In the genomic region with DNA sequence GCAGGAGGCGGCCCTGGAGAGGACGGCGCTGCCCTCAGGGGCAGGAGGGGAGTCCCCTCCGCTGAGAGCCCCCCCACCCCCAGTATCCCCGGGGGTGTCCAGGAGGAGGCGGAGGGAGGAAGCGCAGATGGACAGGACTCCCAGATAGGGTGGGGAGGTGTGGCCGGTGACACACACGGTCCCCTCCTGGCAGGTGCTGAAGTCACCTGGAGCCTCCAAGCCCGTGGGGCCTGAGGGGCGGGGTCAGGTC, we compare ENCODE assay signal across 8 cellular contexts. TPM values are rescaled to one million over a fixed set of nuclear protein-coding genes. Genes with fewer than 3 reads are reported as not detected.
DNase-seq lines count a peak whose midpoint lies in the region; ATAC-seq, FAIRE-seq and TF ChIP-seq lines count a peak whose summit lies in the region.

No MANE protein-coding gene starts in this region.

- H3K4me2 ChIP-seq in keratinocyte (ENCODE audit: control insufficient read depth, extremely low read depth, insufficient read depth, low read depth, low read length): peak overlapping the region; percentile 58

- H3K9me3 ChIP-seq in keratinocyte (ENCODE audit: control insufficient read depth, low read depth, low read length) (no peaks in the 10 kb centered on the region), thymus (ENCODE audit: control insufficient read depth) (no peaks in the 10 kb centered on the region)

- H3K79me2 ChIP-seq in keratinocyte (ENCODE audit: control insufficient read depth, insufficient read depth, low read length): no peaks in the 10 kb centered on the region

- no peaks in the 10 kb centered on the region for H3K9me1 ChIP-seq in keratinocyte (ENCODE audit: control insufficient read depth, extremely low read depth, insufficient read depth, low read length)

- peaks cover 18% of the 10 kb centered on the region for H3K4me1 Mint-ChIP-seq in activated CD4-positive, alpha-beta T cell treated with anti-CD3 and anti-CD28 coated beads, Interleukin-2, amount 10 ng/mL, durations not matched to agents 7 days and 5 days
- H3K4me1 Mint-ChIP-seq in activated naive CD8-positive, alpha-beta T cell treated with anti-CD3 and anti-CD28 coated beads, Interleukin-2, amount 50 U/mL, for 24 hours: peaks cover 20% of the 10 kb centered on the region

- 38% methylated on average over 11 of the region's 11 CpGs for WGBS in thymus

- H3K9ac ChIP-seq in keratinocyte (ENCODE audit: control insufficient read depth, extremely low read depth, insufficient read depth, low read length): no peak overlapping the region

- peak overlapping the region; percentile 81 for H3K4me3 Mint-ChIP-seq in activated CD4-positive, alpha-beta T cell treated with anti-CD3 and anti-CD28 coated beads, Interleukin-2, amount 10 ng/mL, durations not matched to agents 7 days and 5 days
- H3K4me3 Mint-ChIP-seq in activated naive CD8-positive, alpha-beta T cell treated with anti-CD3 and anti-CD28 coated beads, Interleukin-2, amount 50 U/mL, for 24 hours: peak overlapping the region; percentile 71

- no peaks in the 10 kb centered on the region for H4K20me1 ChIP-seq in keratinocyte (ENCODE audit: control insufficient read depth, extremely low read depth, insufficient read depth, low read length)

- FAIRE-seq in keratinocyte (lab: Jason Lieb, UNC): no peak

- CTCF ChIA-PET in activated CD4-positive, alpha-beta T cell treated with anti-CD3 and anti-CD28 coated beads, Interleukin-2, amount 10 ng/mL, durations not matched to agents 7 days and 5 days (lab: Charles Lee): interaction anchor here (4.2 kb wide), 1 partner anchor 10 kb away, joined by 16 read pairs; no protein-coding TSS in a partner anchor

- no peak for ATAC-seq in activated naive CD8-positive, alpha-beta T cell treated with anti-CD3 and anti-CD28 coated beads, Interleukin-2, amount 50 U/mL, for 24 hours

- dilution Hi-C loops in keratinocyte (cut with MboI; ENCODE audit: extremely low pct_ligation_motif_present, low sequenced_read_pairs): no loop called here

- POLR2A ChIA-PET in activated CD4-positive, alpha-beta T cell treated with anti-CD3 and anti-CD28 coated beads, Interleukin-2, amount 10 ng/mL, durations not matched to agents 7 days and 5 days (lab: Charles Lee): no interaction called here

- H3K27ac ChIP-seq in keratinocyte (ENCODE audit: control insufficient read depth, insufficient read depth, low read length): no peak overlapping the region
- H3K27ac ChIP-seq in thymus (ENCODE audit: low read depth): peak overlapping the region; percentile 53

- H3K4me1 ChIP-seq in keratinocyte (ENCODE audit: control insufficient read depth, extremely low read depth, insufficient read depth, low read length) (peaks cover 12% of the 10 kb centered on the region), thymus (ENCODE audit: control insufficient read depth, insufficient read depth, low read length) (peaks cover 21% of the 10 kb centered on the region)

- H3K36me3 ChIP-seq in keratinocyte (ENCODE audit: control insufficient read depth in 2 of 2, extremely low read depth in 1 of 2, insufficient read depth in 2 of 2, low read length in 2 of 2) (no peaks in the 10 kb centered on the region), thymus (ENCODE audit: control insufficient read depth, insufficient read depth) (peaks cover 14% of the 10 kb centered on the region)

- peak overlapping the region in 2 of 3 experiments; percentile 19 to 53 for H3K4me3 ChIP-seq in keratinocyte (ENCODE audit: control insufficient read depth in 2 of 3, extremely low read depth in 1 of 3, insufficient read depth in 2 of 3, low read depth in 1 of 3, low read length in 3 of 3)
- H3K4me3 ChIP-seq in thymus (ENCODE audit: low read length): peak overlapping the region; percentile 98

- H3K9me3 Mint-ChIP-seq in activated CD4-positive, alpha-beta T cell treated with anti-CD3 and anti-CD28 coated beads, Interleukin-2, amount 10 ng/mL, durations not matched to agents 7 days and 5 days: no peaks in the 10 kb centered on the region
- H3K9me3 Mint-ChIP-seq in activated naive CD8-positive, alpha-beta T cell treated with anti-CD3 and anti-CD28 coated beads, Interleukin-2, amount 50 U/mL, for 24 hours: no peaks in the 10 kb centered on the region

- peaks cover 5% of the 10 kb centered on the region for H3K27me3 Mint-ChIP-seq in activated CD4-positive, alpha-beta T cell treated with anti-CD3 and anti-CD28 coated beads, Interleukin-2, amount 10 ng/mL, durations not matched to agents 7 days and 5 days
- H3K27me3 Mint-ChIP-seq in activated naive CD8-positive, alpha-beta T cell treated with anti-CD3 and anti-CD28 coated beads, Interleukin-2, amount 50 U/mL, for 24 hours: peaks cover 3% of the 10 kb centered on the region

- no peak for TF ChIP-seq CTCF in keratinocyte (optimal IDR thresholded peaks at IDR 0.05 in 1 of 3, IDR thresholded peaks at IDR 0.05 in 1 of 3, conservative IDR thresholded peaks at IDR 0.05 in 1 of 3; ENCODE audit: extremely low read depth in 1 of 3, insufficient read depth in 2 of 3, low read length in 3 of 3)

- H3K36me3 Mint-ChIP-seq in activated CD4-positive, alpha-beta T cell treated with anti-CD3 and anti-CD28 coated beads, Interleukin-2, amount 10 ng/mL, durations not matched to agents 7 days and 5 days (ENCODE audit: low read depth): no peaks in the 10 kb centered on the region
- no peaks in the 10 kb centered on the region for H3K36me3 Mint-ChIP-seq in activated naive CD8-positive, alpha-beta T cell treated with anti-CD3 and anti-CD28 coated beads, Interleukin-2, amount 50 U/mL, for 24 hours (ENCODE audit: low read depth)

- H3K27me3 ChIP-seq in keratinocyte (ENCODE audit: control insufficient read depth, extremely low read depth, insufficient read depth, low read length) (no peaks in the 10 kb centered on the region), thymus (ENCODE audit: control insufficient read depth, insufficient read depth) (no peaks in the 10 kb centered on the region)

- no peak overlapping the region for H2AFZ ChIP-seq in keratinocyte (ENCODE audit: control insufficient read depth, low read length)

- H3K27ac Mint-ChIP-seq in activated CD4-positive, alpha-beta T cell treated with anti-CD3 and anti-CD28 coated beads, Interleukin-2, amount 10 ng/mL, durations not matched to agents 7 days and 5 days: peak overlapping the region; percentile 68
- no peak overlapping the region for H3K27ac Mint-ChIP-seq in activated naive CD8-positive, alpha-beta T cell treated with anti-CD3 and anti-CD28 coated beads, Interleukin-2, amount 50 U/mL, for 24 hours

- no peak for DNase-seq in activated CD4-positive, alpha-beta T cell treated with anti-CD3 and anti-CD28 coated beads, Interleukin-2, amount 10 ng/mL, durations not matched to agents 7 days and 5 days
- no peak for DNase-seq in activated CD4-positive, alpha-beta T cell treated with anti-CD3 and anti-CD28 coated beads, Interleukin-2, amount 50 U/mL, for 48 hours
- DNase-seq in activated naive CD8-positive, alpha-beta T cell treated with anti-CD3 and anti-CD28 coated beads, Interleukin-2, amount 50 U/mL, for 24 hours: no peak
- no peak for DNase-seq in keratinocyte (ENCODE audit: low read depth, low spot score)
- no peak for DNase-seq in T1000 (lab: John Stamatoyannopoulos, UW)
- no peak for DNase-seq in HuH-7 (ENCODE audit: low spot score)
- DNase-seq in CD1c-positive myeloid dendritic cell (ENCODE audit: extremely low spot score): no peak

RNA-seq across cellular contexts. Expression of a gene that starts 1.4 kb away (rescaled TPM):
- 10 to 100 TPM; 49.4 to 54.4 TPM for total RNA-seq in activated CD4-positive, alpha-beta T cell treated with anti-CD3 and anti-CD28 coated beads, Interleukin-2, amount 10 ng/mL, durations not matched to agents 7 days and 5 days
- polyA plus RNA-seq in keratinocyte (9.2 to 12.0 TPM (median 10.5 TPM) in 3 replicates), thymus (77.9 TPM)
- polyA plus RNA-seq in keratinocyte (2011; ENCODE audit: low read depth): 0.35 TPM
- polyA plus RNA-seq in keratinocyte (2011; cell fraction: cytosol; rRNA removed): 5.8 and 11.3 TPM in 2 replicates
- polyA plus RNA-seq in keratinocyte (2011; cell fraction: nucleus; rRNA removed): 7.9 and 12.0 TPM in 2 replicates
- polyA plus RNA-seq in keratinocyte (2012; ENCODE audit: low replicate concordance): 0.55 and 14.8 TPM in 2 replicates
- polyA minus RNA-seq in keratinocyte: 2.8 to 26.3 TPM (median 5.7 TPM) in 3 replicates
- polyA minus RNA-seq in keratinocyte (2011; cell fraction: cytosol; rRNA and poly(A)+ RNA removed): 13.0 TPM
- 2.6 and 3.1 TPM in 2 replicates for polyA minus RNA-seq in keratinocyte (2011; cell fraction: nucleus; rRNA and poly(A)+ RNA removed)

RNA-seq across cellular contexts. Expression of a gene that starts 6.2 kb away (rescaled TPM):
- 10 to 100 TPM; 53.3 to 58.9 TPM for total RNA-seq in activated CD4-positive, alpha-beta T cell treated with anti-CD3 and anti-CD28 coated beads, Interleukin-2, amount 10 ng/mL, durations not matched to agents 7 days and 5 days
- 7.7 to 12.4 TPM (median 11.2 TPM) in 3 replicates for polyA plus RNA-seq in keratinocyte
- 7.8 TPM for polyA plus RNA-seq in keratinocyte (2011; ENCODE audit: low read depth)
- polyA plus RNA-seq in keratinocyte (2011; cell fraction: cytosol; rRNA removed): 4.5 and 4.8 TPM in 2 replicates
- polyA plus RNA-seq in keratinocyte (2011; cell fraction: nucleus; rRNA removed): 31.9 and 39.3 TPM in 2 replicates
- 3.2 and 9.4 TPM in 2 replicates for polyA plus RNA-seq in keratinocyte (2012; ENCODE audit: low replicate concordance)
- polyA minus RNA-seq in keratinocyte: 22.4 to 33.4 TPM (median 26.1 TPM) in 3 replicates
- 11.3 TPM for polyA minus RNA-seq in keratinocyte (2011; cell fraction: cytosol; rRNA and poly(A)+ RNA removed)
- polyA minus RNA-seq in keratinocyte (2011; cell fraction: nucleus; rRNA and poly(A)+ RNA removed): 13.1 and 25.1 TPM in 2 replicates
- 18.8 TPM for polyA plus RNA-seq in thymus

RNA-seq across cellular contexts. Expression of a gene that starts 25.0 kb away (rescaled TPM):
- total RNA-seq in activated CD4-positive, alpha-beta T cell treated with anti-CD3 and anti-CD28 coated beads, Interleukin-2, amount 10 ng/mL, durations not matched to agents 7 days and 5 days: 10 to 100 TPM; 20.0 to 20.5 TPM
- polyA plus RNA-seq in keratinocyte: 5.1 to 8.4 TPM (median 6.2 TPM) in 3 replicates
- 2.4 TPM for polyA plus RNA-seq in keratinocyte (2011; ENCODE audit: low read depth)
- polyA plus RNA-seq in keratinocyte (2011; cell fraction: cytosol; rRNA removed): 4.2 and 6.8 TPM in 2 replicates
- polyA plus RNA-seq in keratinocyte (2011; cell fraction: nucleus; rRNA removed): 10.4 and 12.1 TPM in 2 replicates
- polyA plus RNA-seq in keratinocyte (2012; ENCODE audit: low replicate concordance): 6.4 and 8.3 TPM in 2 replicates
- 5.2 to 9.4 TPM (median 6.0 TPM) in 3 replicates for polyA minus RNA-seq in keratinocyte
- 7.1 TPM for polyA minus RNA-seq in keratinocyte (2011; cell fraction: cytosol; rRNA and poly(A)+ RNA removed)
- 8.5 and 9.2 TPM in 2 replicates for polyA minus RNA-seq in keratinocyte (2011; cell fraction: nucleus; rRNA and poly(A)+ RNA removed)
- polyA plus RNA-seq in thymus: 16.3 TPM

RNA-seq across cellular contexts. Expression of a gene that starts 44.6 kb away (rescaled TPM):
- 1 to 10 TPM in 1 of 2 experiments, not detected in 1; 1.0 TPM for total RNA-seq in activated CD4-positive, alpha-beta T cell treated with anti-CD3 and anti-CD28 coated beads, Interleukin-2, amount 10 ng/mL, durations not matched to agents 7 days and 5 days
- polyA plus RNA-seq in keratinocyte: 51.9 to 151 TPM (median 58.1 TPM) in 3 replicates
- not detected for polyA plus RNA-seq in keratinocyte (2011; ENCODE audit: low read depth)
- polyA plus RNA-seq in keratinocyte (2011; cell fraction: cytosol; rRNA removed): 22.8 and 142 TPM in 2 replicates
- polyA plus RNA-seq in keratinocyte (2011; cell fraction: nucleus; rRNA removed): 36.9 and 60.1 TPM in 2 replicates
- polyA plus RNA-seq in keratinocyte (2012; ENCODE audit: low replicate concordance): 0.62 and 194 TPM in 2 replicates
- 16.6 to 69.8 TPM (median 21.5 TPM) in 3 replicates for polyA minus RNA-seq in keratinocyte
- polyA minus RNA-seq in keratinocyte (2011; cell fraction: cytosol; rRNA and poly(A)+ RNA removed): 176 TPM
- 25.7 and 29.0 TPM in 2 replicates for polyA minus RNA-seq in keratinocyte (2011; cell fraction: nucleus; rRNA and poly(A)+ RNA removed)
- polyA plus RNA-seq in thymus: 34.7 TPM

RNA-seq across cellular contexts. Expression of a gene that starts 55.9 kb away (rescaled TPM):
- total RNA-seq in activated CD4-positive, alpha-beta T cell treated with anti-CD3 and anti-CD28 coated beads, Interleukin-2, amount 10 ng/mL, durations not matched to agents 7 days and 5 days: 10 to 100 TPM; 52.7 to 64.5 TPM
- polyA plus RNA-seq in keratinocyte (29.7 to 37.4 TPM (median 30.4 TPM) in 3 replicates), thymus (94.0 TPM)
- 20.9 TPM for polyA plus RNA-seq in keratinocyte (2011; ENCODE audit: low read depth)
- 15.8 and 25.3 TPM in 2 replicates for polyA plus RNA-seq in keratinocyte (2011; cell fraction: cytosol; rRNA removed)
- polyA plus RNA-seq in keratinocyte (2011; cell fraction: nucleus; rRNA removed): 46.0 and 47.3 TPM in 2 replicates
- 18.3 and 33.6 TPM in 2 replicates for polyA plus RNA-seq in keratinocyte (2012; ENCODE audit: low replicate concordance)
- 12.5 to 46.9 TPM (median 15.5 TPM) in 3 replicates for polyA minus RNA-seq in keratinocyte
- 21.1 TPM for polyA minus RNA-seq in keratinocyte (2011; cell fraction: cytosol; rRNA and poly(A)+ RNA removed)
- 14.7 and 14.8 TPM in 2 replicates for polyA minus RNA-seq in keratinocyte (2011; cell fraction: nucleus; rRNA and poly(A)+ RNA removed)
